9 cellular contexts compared by ENCODE assay signal in the genomic region with DNA sequence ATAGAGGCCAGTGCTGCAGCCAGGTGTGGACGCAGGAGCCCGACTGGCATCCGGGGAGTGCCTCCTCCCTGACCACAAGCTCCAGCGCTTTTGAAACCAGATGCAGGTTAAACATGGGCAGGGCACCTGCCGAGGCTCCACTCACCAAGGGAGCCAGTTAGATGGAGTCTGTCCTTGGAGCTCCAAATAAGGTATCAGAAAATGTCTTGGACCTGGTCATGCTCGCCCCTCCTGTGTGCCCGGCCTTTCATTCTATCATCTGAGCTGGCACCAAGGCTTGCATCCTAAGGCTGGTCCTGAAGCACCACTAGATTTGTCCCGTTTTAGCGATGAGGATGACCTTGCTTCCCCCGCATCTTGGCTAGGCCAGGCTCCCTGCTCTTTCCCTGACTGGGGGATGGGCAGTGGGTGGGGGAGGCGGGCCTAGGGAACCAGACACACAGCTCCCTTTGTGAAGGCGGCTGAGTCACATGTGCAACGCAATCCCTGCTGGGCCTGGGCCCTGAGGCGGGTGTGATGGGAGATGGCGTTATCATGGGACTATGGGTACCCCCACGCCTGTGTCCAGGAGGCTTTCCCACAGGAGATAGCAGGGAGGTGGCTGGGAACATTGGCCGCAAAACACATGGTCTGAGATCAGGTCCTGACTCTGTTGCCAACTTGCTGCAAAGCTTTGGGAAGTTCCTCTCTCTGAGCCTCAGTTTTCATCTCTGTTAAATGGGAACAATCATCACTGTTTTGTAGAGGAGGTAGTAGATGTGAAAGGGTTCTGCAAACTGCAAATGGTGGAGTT. TPM values are rescaled to one million over a fixed set of nuclear protein-coding genes. Genes with fewer than 3 reads are reported as not detected.
A peak's percentile ranks its signal among the peaks of the same experiment; 100 is the strongest.
DNase-seq lines count a peak whose midpoint lies in the region; ATAC-seq and TF ChIP-seq lines count a peak whose summit lies in the region.
"Had no signal": no experiment of that assay in that cellular context is flagged by ENCODE, and none has a peak within 500 bp of the region (broad histone marks: within the 10 kb centered on the region; RNA-seq: fewer than 3 reads in every experiment).

No MANE protein-coding gene starts in this region.

- no peaks in the 10 kb centered on the region for H3K79me2 ChIP-seq in osteoblast (ENCODE audit: insufficient read depth, low read length)

- H3K4me3 ChIP-seq in esophagus (ENCODE audit: low read depth in 1 of 2, low read length in 2 of 2) (no peak overlapping the region), osteoblast (ENCODE audit: insufficient read depth, low read length) (no peak overlapping the region)

- no peaks in the 10 kb centered on the region for H4K20me1 ChIP-seq in osteoblast (ENCODE audit: insufficient read depth, low read length)

- DNase-seq in DMS53 treated with DMSO at 0.1 percent for 48 hours (lab: John Stamatoyannopoulos, UW; ENCODE audit: unreplicated experiment) (peak; percentile 51), NCI-H69 (lab: John Stamatoyannopoulos, UW) (peak; percentile 80), osteoblast (ENCODE audit: insufficient read length, low spot score, missing footprints) (peak; percentile 81), AML-193 (lab: John Stamatoyannopoulos, UW) (no peak), AG08395 (ENCODE audit: low spot score) (no peak), NOMO-1 treated with DMSO at 0.1 percent for 48 hours (lab: John Stamatoyannopoulos, UW; ENCODE audit: unreplicated experiment) (no peak)
- DNase-seq: NCI-H1436 had no signal

- no peak for TF ChIP-seq CTCF in osteoblast (IDR thresholded peaks at IDR 0.05; ENCODE audit: extremely low read depth, low read depth, low read length)

- H3K9me3 ChIP-seq in esophagus (ENCODE audit: control insufficient read depth in 2 of 2, insufficient read depth in 1 of 2, low read depth in 1 of 2, low read length in 1 of 2) (no peaks in the 10 kb centered on the region), osteoblast (ENCODE audit: low read depth, low read length) (no peaks in the 10 kb centered on the region)

- H3K4me1 ChIP-seq in esophagus (ENCODE audit: control insufficient read depth in 2 of 2, insufficient read depth in 2 of 2, low read length in 1 of 2), result peaks cover 0 to 35% of the 10 kb centered on the region in 2 donors
- H3K4me1 ChIP-seq in osteoblast (ENCODE audit: insufficient read depth, low read length), result peaks cover 29% of the 10 kb centered on the region

- no peak overlapping the region for H3K4me2 ChIP-seq in osteoblast (ENCODE audit: insufficient read depth, low read length)

- ATAC-seq in GM21786 (IDR thresholded peaks at IDR 0.05; ENCODE audit: unreplicated experiment), result no peak

- no peaks in the 10 kb centered on the region for H3K27me3 ChIP-seq in esophagus (ENCODE audit: control insufficient read depth in 1 of 2, insufficient read depth in 2 of 2, low read length in 2 of 2)
- H3K27me3 ChIP-seq in osteoblast (ENCODE audit: insufficient read depth, low read length), result no peaks in the 10 kb centered on the region

- H2AFZ ChIP-seq in osteoblast (ENCODE audit: low read length), result no peak overlapping the region

- no peaks in the 10 kb centered on the region for H3K36me3 ChIP-seq in esophagus (ENCODE audit: control insufficient read depth in 2 of 2, insufficient read depth in 2 of 2, low read length in 1 of 2)
- H3K36me3 ChIP-seq in osteoblast (ENCODE audit: insufficient read depth, low read length), result no peaks in the 10 kb centered on the region

- WGBS in esophagus, 2 donors, result 42 to 50% methylated on average over 17 of the region's 17 CpGs

- H3K27ac ChIP-seq in esophagus (ENCODE audit: low read depth in 2 of 2, low read length in 1 of 2) (peak overlapping the region; percentile 20 to 93), osteoblast (ENCODE audit: low read depth, low read length) (no peak overlapping the region)

RNA-seq across cellular contexts. Expression of gene ADGRG1, which starts 5.0 kb away (rescaled TPM):
- polyA plus RNA-seq in esophagus, result 10 to 100 TPM; 30.9 to 31.1 TPM
- 0.29 and 0.72 TPM in 2 replicates for total RNA-seq in osteoblast

RNA-seq across cellular contexts. Expression of gene ADGRG3, which starts 44.7 kb away (rescaled TPM):
- polyA plus RNA-seq in esophagus, result under 1 TPM; 0.31 to 0.72 TPM
- total RNA-seq in osteoblast, result not detected in 2 replicates

Comparison
In these comparisons a context has a peak if more than half of its experiments do, and no peak if none do; other contexts are left out.
1. DNase-seq: peak in DMS53 treated with DMSO at 0.1 percent for 48 hours (single experiment), NCI-H69 (single experiment) and osteoblast (single experiment); none in AML-193 (0 of 2), AG08395 (single experiment) and NOMO-1 treated with DMSO at 0.1 percent for 48 hours (single experiment).